8 cellular contexts compared by ENCODE assay signal in genomic region chr12:119666900-119667576, GRCh38. TPM values are rescaled to one million over a fixed set of nuclear protein-coding genes. Genes with fewer than 3 reads are reported as not detected.
DNase-seq lines count a peak whose midpoint lies in the region; ATAC-seq, FAIRE-seq and TF ChIP-seq lines count a peak whose summit lies in the region.

No MANE protein-coding gene starts in this region.

- H4K20me1 ChIP-seq in KMS-11 (ENCODE audit: insufficient read depth) = no peaks in the 10 kb centered on the region

- H3K79me2 ChIP-seq in KMS-11 (ENCODE audit: insufficient read depth, low read depth) = peaks cover 23% of the 10 kb centered on the region

- H3K36me3 Mint-ChIP-seq in nephron (ENCODE audit: low read depth) = peaks cover 27% of the 10 kb centered on the region

- no peak overlapping the region for H3K27ac ChIP-seq in KMS-11
- peak overlapping the region; percentile 83 for H3K27ac ChIP-seq in cingulate gyrus (ENCODE audit: low read depth, low read length)

- H3K36me3 ChIP-seq in KMS-11 (ENCODE audit: insufficient read depth) = no peaks in the 10 kb centered on the region

- DNase-seq in frontal cortex (ENCODE audit: low spot score in 2 of 2) (no peak), GM03348 (ENCODE audit: low spot score) (no peak), NCI-H1092 (lab: John Stamatoyannopoulos, UW) (no peak), GOT3 (lab: John Stamatoyannopoulos, UW) (no peak)

- no peaks in the 10 kb centered on the region for H3K27me3 ChIP-seq in KMS-11 (ENCODE audit: insufficient read depth, low read depth)

- H3K27ac Mint-ChIP-seq in nephron = peak overlapping the region; percentile 75 to 94 (median 90)

- H3K9me3 Mint-ChIP-seq in nephron = no peaks in the 10 kb centered on the region

- peak overlapping the region; percentile 93 for H3K4me3 Mint-ChIP-seq in nephron

- FAIRE-seq in frontal cortex (lab: Jason Lieb, UNC) = no peak

- H3K9ac ChIP-seq in KMS-11 = no peak overlapping the region

- peak overlapping the region; percentile 58; the same call in 1 of the 2 replicates for H3K4me2 ChIP-seq in KMS-11

- ATAC-seq in GM19395 (IDR thresholded peaks at IDR 0.05; ENCODE audit: unreplicated experiment) = peak; percentile 33

- TF ChIP-seq CTCF in KMS-11 (conservative IDR thresholded peaks at IDR 0.05; ENCODE audit: low read depth, low read length) (no peak), nephron (IDR thresholded peaks at IDR 0.05; ENCODE audit: unreplicated experiment in 3 of 3) (no peak)

- H3K27me3 Mint-ChIP-seq in nephron (ENCODE audit: low read depth) = no peaks in the 10 kb centered on the region

- H2AFZ ChIP-seq in KMS-11 (ENCODE audit: low read depth) = peak overlapping the region; percentile 92

- H3K4me3 ChIP-seq in KMS-11 (IDR thresholded peaks at IDR 0.05; ENCODE audit: insufficient read depth, low read depth, low read length) = no peak overlapping the region

- no peaks in the 10 kb centered on the region for H3K4me1 ChIP-seq in KMS-11 (ENCODE audit: low read depth, poor library complexity, severe bottlenecking)

- H3K4me1 Mint-ChIP-seq in nephron = peaks cover 24% of the 10 kb centered on the region

RNA-seq across cellular contexts. Expression of gene PRKAB1, which starts 0.9 kb away (rescaled TPM):
- 15.9 TPM for total RNA-seq in frontal cortex
